Comparison of ENCODE assay signal across 19 cellular contexts in genomic region chr20:15224199-15224598, GRCh38.
A peak's percentile ranks its signal among the peaks of the same experiment; 100 is the strongest.
DNase-seq lines count a peak whose midpoint lies in the region; ATAC-seq and TF ChIP-seq lines count a peak whose summit lies in the region.
"Had no signal": no experiment of that assay in that cellular context is flagged by ENCODE, and none has a peak within 500 bp of the region (broad histone marks: within the 10 kb centered on the region; RNA-seq: fewer than 3 reads in every experiment).

No MANE protein-coding gene starts in this region.

- no peak overlapping the region for H3K9ac ChIP-seq in neural cell (ENCODE audit: low read length)
- H3K9ac ChIP-seq in smooth muscle cell (ENCODE audit: low read depth) = no peak overlapping the region
- H3K9ac ChIP-seq: BLaER1 treated with 17β-estradiol and CSF1 and Interleukin-3, amounts not matched to agents 10 nM and 100 nM had no signal

- H3K4me1 ChIP-seq in hepatocyte (ENCODE audit: insufficient read depth) = no peaks in the 10 kb centered on the region
- peaks cover 8% of the 10 kb centered on the region for H3K4me1 ChIP-seq in smooth muscle cell (ENCODE audit: low read depth)
- H3K4me1 ChIP-seq: BLaER1 treated with 17β-estradiol and CSF1 and Interleukin-3, amounts not matched to agents 10 nM and 100 nM had no signal

- H3K27me3 Mint-ChIP-seq in activated T-cell treated with anti-CD3 and anti-CD28 coated beads, Interleukin-2, amount 50 U/mL, for 72 hours (ENCODE audit: low read depth) = no peaks in the 10 kb centered on the region
- H3K27me3 Mint-ChIP-seq: CD4-positive, alpha-beta T cell had no signal

- H3K79me2 ChIP-seq in neural cell (replicated peaks; ENCODE audit: insufficient read depth, low read length) (no peaks in the 10 kb centered on the region), hepatocyte (no peaks in the 10 kb centered on the region), smooth muscle cell (ENCODE audit: low read depth) (no peaks in the 10 kb centered on the region)

- no peak overlapping the region for H2AFZ ChIP-seq in neural cell (ENCODE audit: low read depth, low read length)
- no peak overlapping the region for H2AFZ ChIP-seq in hepatocyte
- no peak overlapping the region for H2AFZ ChIP-seq in smooth muscle cell (ENCODE audit: low read depth)

- H3K27me3 ChIP-seq in neural cell (ENCODE audit: insufficient read depth, low read depth, low read length) (no peaks in the 10 kb centered on the region), hepatocyte (no peaks in the 10 kb centered on the region), smooth muscle cell (ENCODE audit: low read depth) (no peaks in the 10 kb centered on the region)
- H3K27me3 ChIP-seq: BLaER1 treated with 17β-estradiol and CSF1 and Interleukin-3, amounts not matched to agents 10 nM and 100 nM had no signal

- H3K9me3 ChIP-seq in neural cell (ENCODE audit: low read length) (no peaks in the 10 kb centered on the region), hepatocyte (ENCODE audit: low read depth) (no peaks in the 10 kb centered on the region), smooth muscle cell (replicated peaks; ENCODE audit: low read depth) (no peaks in the 10 kb centered on the region)
- H3K9me3 ChIP-seq: A549; BLaER1 treated with 17β-estradiol and CSF1 and Interleukin-3, amounts not matched to agents 10 nM and 100 nM; Caco-2 had no signal

- no peaks in the 10 kb centered on the region for H3K9me2 ChIP-seq in neural cell (ENCODE audit: insufficient read depth, low read length)
- H3K9me2 ChIP-seq in hepatocyte (replicated peaks; ENCODE audit: insufficient read depth) = no peaks in the 10 kb centered on the region

- no peak for DNase-seq in activated T-cell treated with anti-CD3 and anti-CD28 coated beads, Interleukin-2, amount 50 U/mL, for 72 hours
- DNase-seq in activated T-cell treated with anti-CD3 and anti-CD28 coated beads, Interleukin-2, amount 50 U/mL, for 1 hour = no peak
- no peak for DNase-seq in stimulated activated effector memory CD8-positive, alpha-beta T cell treated with anti-CD3 and anti-CD28 coated beads, Interleukin-12 subunit alpha, Interleukin-12 subunit beta, amount 100 ng/mL, for 72 hours (ENCODE audit: low spot score in 2 of 2)
- DNase-seq in hepatocyte (ENCODE audit: low spot score) = no peak
- no peak for DNase-seq in smooth muscle cell (lab: John Stamatoyannopoulos, UW; ENCODE audit: unreplicated experiment)
- DNase-seq: AML-193; Caco-2; Calu3; CD4-positive, alpha-beta T cell; CD8-positive, alpha-beta T cell; DMS79 treated with DMSO at 0.1 percent for 48 hours; GF-D8 had no signal

- no peaks in the 10 kb centered on the region for H3K36me3 Mint-ChIP-seq in activated T-cell treated with anti-CD3 and anti-CD28 coated beads, Interleukin-2, amount 50 U/mL, for 72 hours (ENCODE audit: insufficient read depth in 2 of 2)
- H3K36me3 Mint-ChIP-seq in stimulated activated effector memory CD8-positive, alpha-beta T cell treated with anti-CD3 and anti-CD28 coated beads, Interleukin-12 subunit alpha, Interleukin-12 subunit beta, amount 100 ng/mL, for 72 hours = no peaks in the 10 kb centered on the region
- H3K36me3 Mint-ChIP-seq: CD8-positive, alpha-beta T cell had no signal

- no peak for TF ChIP-seq RAD21 in neural cell (conservative IDR thresholded peaks at IDR 0.05)

- H3K27ac ChIP-seq in neural cell (ENCODE audit: low read length) = peak overlapping the region; percentile 76
- no peak overlapping the region for H3K27ac ChIP-seq in hepatocyte
- H3K27ac ChIP-seq in smooth muscle cell (ENCODE audit: low read depth) = no peak overlapping the region
- H3K27ac ChIP-seq: 22Rv1; A549; BLaER1 treated with 17β-estradiol and CSF1 and Interleukin-3, amounts not matched to agents 10 nM and 100 nM; C4-2B had no signal

- H3K4me2 ChIP-seq in neural cell (ENCODE audit: low read length) (no peak overlapping the region), hepatocyte (no peak overlapping the region), smooth muscle cell (no peak overlapping the region)
- H3K4me2 ChIP-seq: A549; BLaER1 treated with 17β-estradiol and CSF1 and Interleukin-3, amounts not matched to agents 10 nM and 100 nM had no signal

- peaks cover 3 to 4% of the 10 kb centered on the region in 2 donors for H3K9me3 Mint-ChIP-seq in activated T-cell treated with anti-CD3 and anti-CD28 coated beads, Interleukin-2, amount 50 U/mL, for 72 hours
- H3K9me3 Mint-ChIP-seq in stimulated activated effector memory CD8-positive, alpha-beta T cell treated with anti-CD3 and anti-CD28 coated beads, Interleukin-12 subunit alpha, Interleukin-12 subunit beta, amount 100 ng/mL, for 72 hours = peaks cover 6% of the 10 kb centered on the region
- H3K9me3 Mint-ChIP-seq: CD8-positive, alpha-beta T cell had no signal

- H3K36me3 ChIP-seq in neural cell (ENCODE audit: insufficient read depth, low read length) (no peaks in the 10 kb centered on the region), hepatocyte (replicated peaks; ENCODE audit: insufficient read depth, low read depth) (no peaks in the 10 kb centered on the region), smooth muscle cell (ENCODE audit: low read depth) (no peaks in the 10 kb centered on the region)
- H3K36me3 ChIP-seq: BLaER1 treated with 17β-estradiol and CSF1 and Interleukin-3, amounts not matched to agents 10 nM and 100 nM had no signal

- H3K27ac Mint-ChIP-seq in activated T-cell treated with anti-CD3 and anti-CD28 coated beads, Interleukin-2, amount 50 U/mL, for 72 hours = no peak overlapping the region
- no peak overlapping the region for H3K27ac Mint-ChIP-seq in stimulated activated effector memory CD8-positive, alpha-beta T cell treated with anti-CD3 and anti-CD28 coated beads, Interleukin-12 subunit alpha, Interleukin-12 subunit beta, amount 100 ng/mL, for 72 hours
- H3K27ac Mint-ChIP-seq: B cell; CD4-positive, alpha-beta T cell; CD8-positive, alpha-beta T cell had no signal

- H4K20me1 ChIP-seq in neural cell (ENCODE audit: insufficient read depth) (no peaks in the 10 kb centered on the region), hepatocyte (ENCODE audit: insufficient read depth, poor library complexity, severe bottlenecking) (no peaks in the 10 kb centered on the region), smooth muscle cell (ENCODE audit: low read depth) (no peaks in the 10 kb centered on the region)
- H4K20me1 ChIP-seq: BLaER1 treated with 17β-estradiol and CSF1 and Interleukin-3, amounts not matched to agents 10 nM and 100 nM had no signal

- peak; percentile 19 for TF ChIP-seq EP300 in neural cell (conservative IDR thresholded peaks at IDR 0.05; ENCODE audit: poor library complexity, severe bottlenecking)

- peaks cover 6% of the 10 kb centered on the region for H3K4me1 Mint-ChIP-seq in activated T-cell treated with anti-CD3 and anti-CD28 coated beads, Interleukin-2, amount 50 U/mL, for 72 hours (ENCODE audit: low read depth)
- no peaks in the 10 kb centered on the region for H3K4me1 Mint-ChIP-seq in stimulated activated effector memory CD8-positive, alpha-beta T cell treated with anti-CD3 and anti-CD28 coated beads, Interleukin-12 subunit alpha, Interleukin-12 subunit beta, amount 100 ng/mL, for 72 hours
- H3K4me1 Mint-ChIP-seq: B cell had no signal

- ATAC-seq in activated T-cell treated with anti-CD3 and anti-CD28 coated beads, Interleukin-2, amount 50 U/mL, for 72 hours (replicated peaks in 1 of 2) = peak; percentile 49 to 86
- ATAC-seq in stimulated activated effector memory CD8-positive, alpha-beta T cell treated with anti-CD3 and anti-CD28 coated beads, Interleukin-12 subunit alpha, Interleukin-12 subunit beta, amount 100 ng/mL, for 72 hours = peak; percentile 65
- ATAC-seq: A549; CD8-positive, alpha-beta T cell; GM12878 had no signal

- WGBS in hepatocyte (ENCODE audit: low lambda C conversion rate, missing lambda C conversion rate) = 95% methylated on average over 2 of the region's 2 CpGs
- WGBS in smooth muscle cell (ENCODE audit: low lambda C conversion rate) = 98% methylated on average over 2 of the region's 2 CpGs

- TF ChIP-seq CTCF in neural cell (IDR thresholded peaks at IDR 0.05; ENCODE audit: poor library complexity, severe bottlenecking) (no peak), hepatocyte (IDR thresholded peaks at IDR 0.05; ENCODE audit: poor library complexity) (no peak), smooth muscle cell (IDR thresholded peaks at IDR 0.05; ENCODE audit: borderline replicate concordance, insufficient read depth, poor library complexity, severe bottlenecking) (no peak)

- H3K4me3 ChIP-seq in neural cell (ENCODE audit: low read length) (no peak overlapping the region), hepatocyte (no peak overlapping the region), smooth muscle cell (no peak overlapping the region)
- H3K4me3 ChIP-seq: A549; BLaER1 treated with 17β-estradiol and CSF1 and Interleukin-3, amounts not matched to agents 10 nM and 100 nM; GM12878 had no signal

- H3F3A ChIP-seq in neural cell (ENCODE audit: insufficient read depth, low read length, poor library complexity, severe bottlenecking) (no peaks in the 10 kb centered on the region), smooth muscle cell (ENCODE audit: low read depth) (no peaks in the 10 kb centered on the region)

- H3K4me3 Mint-ChIP-seq in activated T-cell treated with anti-CD3 and anti-CD28 coated beads, Interleukin-2, amount 50 U/mL, for 72 hours = no peak overlapping the region
- no peak overlapping the region for H3K4me3 Mint-ChIP-seq in stimulated activated effector memory CD8-positive, alpha-beta T cell treated with anti-CD3 and anti-CD28 coated beads, Interleukin-12 subunit alpha, Interleukin-12 subunit beta, amount 100 ng/mL, for 72 hours
- H3K4me3 Mint-ChIP-seq: B cell; CD4-positive, alpha-beta T cell; CD8-positive, alpha-beta T cell had no signal

TF ChIP-seq in neural cell, 6 proteins besides CTCF, POLR2A, EP300 and RAD21:
- TF ChIP-seq POLR2AphosphoS5 (IDR thresholded peaks at IDR 0.05) (peak; percentile 17), EZH2 (IDR thresholded peaks at IDR 0.05; ENCODE audit: borderline replicate concordance, insufficient read depth, low read length, poor library complexity, severe bottlenecking) (no peak)
